ENCODE assay signal across 1 cellular context in the genomic region with DNA sequence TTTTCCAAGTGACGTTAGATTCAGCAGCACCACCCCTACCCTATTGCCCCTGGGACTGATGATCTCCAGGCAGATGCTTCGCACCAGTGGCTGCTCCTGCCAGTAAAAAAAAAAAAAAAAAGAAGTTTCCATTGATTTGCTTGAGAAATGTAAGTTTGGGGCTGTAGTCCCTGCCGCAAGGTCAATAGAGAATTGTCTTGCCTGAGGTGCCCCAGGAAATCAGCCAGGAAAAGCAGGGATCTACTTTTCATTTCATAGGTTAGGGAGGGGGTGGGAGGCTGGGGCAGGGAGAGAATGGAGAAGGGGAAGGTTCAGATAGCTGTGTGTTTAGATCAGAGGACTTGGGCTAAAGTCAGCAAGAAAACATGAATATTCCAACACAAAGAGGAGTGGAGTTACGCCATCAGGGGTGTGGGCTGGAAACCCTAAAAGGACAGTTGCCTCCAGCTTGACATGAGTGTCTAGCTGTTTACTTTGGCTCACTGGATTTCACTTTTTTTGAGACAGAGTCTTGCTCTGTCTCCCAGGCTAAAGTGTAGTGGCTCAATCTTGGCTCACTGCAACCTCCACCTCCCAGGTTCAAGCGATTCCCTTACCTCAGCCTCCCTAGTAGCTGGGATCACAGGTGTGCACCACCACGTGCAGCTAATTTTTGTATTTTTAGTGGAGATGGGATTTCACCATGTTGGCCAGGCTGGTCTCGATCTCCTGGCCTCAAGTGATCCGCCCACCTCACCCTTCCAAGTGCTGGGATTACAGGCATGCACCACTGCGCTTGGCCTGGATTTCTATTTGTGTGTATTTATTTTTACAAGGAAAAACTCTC.
TF ChIP-seq lines count a peak whose summit lies in the region.

No MANE protein-coding gene starts in this region.

TF ChIP-seq in IMR-90, 13 proteins besides CTCF, POLR2A, EP300 and RAD21:
- TF ChIP-seq CHD1 (IDR thresholded peaks at IDR 0.05; ENCODE audit: low read depth, low read length): no peak
- TF ChIP-seq SMC3 (IDR thresholded peaks at IDR 0.05; ENCODE audit: low read depth, low read length): no peak
- no peak for TF ChIP-seq BHLHE40 (IDR thresholded peaks at IDR 0.05; ENCODE audit: low read depth, low read length)
- TF ChIP-seq, protein P1, sequence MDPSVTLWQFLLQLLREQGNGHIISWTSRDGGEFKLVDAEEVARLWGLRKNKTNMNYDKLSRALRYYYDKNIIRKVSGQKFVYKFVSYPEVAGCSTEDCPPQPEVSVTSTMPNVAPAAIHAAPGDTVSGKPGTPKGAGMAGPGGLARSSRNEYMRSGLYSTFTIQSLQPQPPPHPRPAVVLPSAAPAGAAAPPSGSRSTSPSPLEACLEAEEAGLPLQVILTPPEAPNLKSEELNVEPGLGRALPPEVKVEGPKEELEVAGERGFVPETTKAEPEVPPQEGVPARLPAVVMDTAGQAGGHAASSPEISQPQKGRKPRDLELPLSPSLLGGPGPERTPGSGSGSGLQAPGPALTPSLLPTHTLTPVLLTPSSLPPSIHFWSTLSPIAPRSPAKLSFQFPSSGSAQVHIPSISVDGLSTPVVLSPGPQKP (IDR thresholded peaks at IDR 0.05; ENCODE audit: borderline replicate concordance, low read depth, low read length): no peak
TF ChIP-seq in IMR-90: peak in this region for 0.
